Comparison of ENCODE assay signal across 29 cellular contexts in genomic region chr13:97408938-97409337, GRCh38.
"Had no signal": no experiment of that assay in that cellular context is flagged by ENCODE, and none has a peak within 500 bp of the region (broad histone marks: within the 10 kb centered on the region; RNA-seq: fewer than 3 reads in every experiment).

No MANE protein-coding gene starts in this region.

- H3K36me3 ChIP-seq: ascending aorta, cardiac muscle cell had no signal

- DNase-seq: activated B cell treated with CpG ODN at 0.5 μM for 24 hours; activated CD4-positive, alpha-beta memory T cell treated with anti-CD3 and anti-CD28 coated beads, Interleukin-2, amount 10 ng/mL, durations not matched to agents 7 days and 5 days; activated CD4-positive, alpha-beta T cell treated with anti-CD3 and anti-CD28 coated beads for 4 hours; activated CD4-positive, alpha-beta T cell treated with anti-CD3 and anti-CD28 coated beads, Interleukin-2, amount 10 ng/mL, durations not matched to agents 24 days and 14 days; activated CD4-positive, alpha-beta T cell treated with anti-CD3 and anti-CD28 coated beads, Interleukin-2, amount 50 U/mL, for 48 hours; activated CD4-positive, CD25-positive, alpha-beta regulatory T cell treated with anti-CD3 and anti-CD28 coated beads, Interleukin-2, amount 50 U/mL, for 72 hours; activated CD8-positive, alpha-beta memory T cell treated with anti-CD3 and anti-CD28 coated beads for 24 hours; activated CD8-positive, alpha-beta memory T cell treated with anti-CD3 and anti-CD28 coated beads, Interleukin-2, amount 10 ng/mL, durations not matched to agents 7 days and 5 days; activated CD8-positive, alpha-beta memory T cell treated with anti-CD3 and anti-CD28 coated beads, Interleukin-2, amount 50 U/mL, for 48 hours; activated CD8-positive, alpha-beta T cell treated with anti-CD3 and anti-CD28 coated beads, Interleukin-2, amount 10 ng/mL, durations not matched to agents 7 days and 5 days; activated effector memory CD4-positive, alpha-beta T cell treated with Interleukin-2 at 50 U/mL for 16 hours; activated gamma-delta T cell; activated naive CD4-positive, alpha-beta T cell treated with anti-CD3 and anti-CD28 coated beads, Interleukin-2, amount 10 ng/mL, durations not matched to agents 7 days and 5 days; activated naive CD4-positive, alpha-beta T cell treated with Interleukin-2 at 50 U/mL for 16 hours; activated naive CD8-positive, alpha-beta T cell treated with anti-CD3 and anti-CD28 coated beads, Interleukin-2, amount 10 ng/mL, durations not matched to agents 7 days and 5 days; activated naive CD8-positive, alpha-beta T cell treated with anti-CD3 and anti-CD28 coated beads, Interleukin-2, amount 50 U/mL, for 24 hours; activated T-cell treated with anti-CD3 and anti-CD28 coated beads, Interleukin-2, amount 50 U/mL, for 24 hours; activated T-cell treated with anti-CD3 and anti-CD28 coated beads, Interleukin-2, amount 50 U/mL, for 48 hours; amygdala; anterior cingulate cortex; caudate nucleus; cerebellar nuclear complex; T-helper 2 cell; T-helper 9 cell had no signal

- ATAC-seq: activated CD8-positive, alpha-beta memory T cell treated with anti-CD3 and anti-CD28 coated beads, Interleukin-2, amount 10 ng/mL, durations not matched to agents 7 days and 5 days; activated CD8-positive, alpha-beta T cell treated with anti-CD3 and anti-CD28 coated beads, Interleukin-2, amount 10 ng/mL, durations not matched to agents 7 days and 5 days; activated naive CD8-positive, alpha-beta T cell treated with anti-CD3 and anti-CD28 coated beads, Interleukin-2, amount 50 U/mL, for 24 hours had no signal

- H3K27ac ChIP-seq: ascending aorta, cardiac muscle cell, VCaP had no signal

- H3K9me3 ChIP-seq: ascending aorta had no signal

- H3K4me3 ChIP-seq: ascending aorta, cardiac muscle cell had no signal

- H3K27me3 ChIP-seq: ascending aorta, cardiac muscle cell had no signal

- FAIRE-seq: bronchial epithelial cell, TTC549 had no signal

- H3K4me1 ChIP-seq: ascending aorta had no signal
